ENCODE assay signal across 2 cellular contexts in the genomic region with DNA sequence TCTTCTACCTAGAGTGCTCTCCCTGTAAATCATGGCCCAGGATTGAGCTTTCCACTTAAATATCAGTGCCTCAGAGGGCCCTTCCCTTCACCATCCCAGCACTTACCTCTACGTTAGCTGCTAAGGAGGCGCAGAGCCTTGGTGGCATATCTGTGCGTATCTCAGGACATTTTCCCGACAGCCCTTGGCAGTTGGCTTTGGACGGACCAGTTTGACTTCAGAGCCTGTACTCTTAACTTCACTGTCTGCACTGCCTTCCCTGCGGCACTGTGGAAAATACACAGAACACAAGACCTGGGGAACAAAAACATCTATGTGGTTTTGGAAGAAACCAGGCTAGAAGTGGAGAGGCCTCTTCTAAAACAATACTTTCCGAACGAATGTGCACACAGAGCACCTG.
TF ChIP-seq lines count a peak whose summit lies in the region.

No MANE protein-coding gene starts in this region.

TF ChIP-seq in GM23338, 12 proteins besides CTCF, POLR2A, EP300 and RAD21:
- no peak for TF ChIP-seq ZNF331 (CRISPR knock-in tag; IDR thresholded peaks at IDR 0.05; ENCODE audit: low read depth)

TF ChIP-seq in GM12878, 131 proteins besides CTCF, POLR2A, EP300 and RAD21:
- TF ChIP-seq MYB (IDR thresholded peaks at IDR 0.05; ENCODE audit: borderline replicate concordance, low read depth, low read length) = no peak
- TF ChIP-seq ZBTB11 (CRISPR knock-in tag; IDR thresholded peaks at IDR 0.05) = no peak
- TF ChIP-seq GATAD2B (conservative IDR thresholded peaks at IDR 0.05; ENCODE audit: low read depth) = no peak
- TF ChIP-seq SMC3 (IDR thresholded peaks at IDR 0.05; ENCODE audit: borderline replicate concordance, low read length) = no peak
- TF ChIP-seq SPI1 (IDR thresholded peaks at IDR 0.05; ENCODE audit: borderline replicate concordance, insufficient read depth, low read depth, low read length) = no peak
- no peak for TF ChIP-seq FOXK2 (IDR thresholded peaks at IDR 0.05)
